Comparison of ENCODE assay signal across 12 cellular contexts in genomic region chr16:30986129-30986991, GRCh38. TPM values are rescaled to one million over a fixed set of nuclear protein-coding genes. Genes with fewer than 3 reads are reported as not detected.
DNase-seq lines count a peak whose midpoint lies in the region; ATAC-seq and TF ChIP-seq lines count a peak whose summit lies in the region.
"Had no signal": no experiment of that assay in that cellular context is flagged by ENCODE, and none has a peak within 500 bp of the region (broad histone marks: within the 10 kb centered on the region; RNA-seq: fewer than 3 reads in every experiment).

No MANE protein-coding gene starts in this region.

- peak overlapping the region; percentile 35 for H3K27ac Mint-ChIP-seq in activated CD8-positive, alpha-beta memory T cell treated with anti-CD3 and anti-CD28 coated beads, Interleukin-2, amount 10 ng/mL, durations not matched to agents 7 days and 5 days
- H3K27ac Mint-ChIP-seq in stimulated activated naive B cell treated with anti-CD40 and anti-IgM and Interleukin-4, amounts not matched to agents 10 μg/mL and 1 μg/mL and 100 μg/mL, for 72 hours: peak overlapping the region; percentile 22
- H3K27ac Mint-ChIP-seq: memory B cell; stimulated activated naive CD8-positive, alpha-beta T cell treated with anti-CD3 and anti-CD28 coated beads, Interleukin-15, amount 100 ng/mL, for 72 hours had no signal

- CTCF ChIA-PET in activated CD8-positive, alpha-beta memory T cell treated with anti-CD3 and anti-CD28 coated beads, Interleukin-2, amount 10 ng/mL, durations not matched to agents 7 days and 5 days (lab: Charles Lee): interaction anchor here (0.6 to 7.0 kb wide), 21 partner anchors 8 to 883 kb away, joined by 3 to 97 read pairs (median 4); partner anchors contain the start of genes KAT8, VKORC1, ZNF646 and ZNF668

- H3K4me3 Mint-ChIP-seq in activated CD8-positive, alpha-beta memory T cell treated with anti-CD3 and anti-CD28 coated beads, Interleukin-2, amount 10 ng/mL, durations not matched to agents 7 days and 5 days: no peak overlapping the region
- no peak overlapping the region for H3K4me3 Mint-ChIP-seq in stimulated activated naive B cell treated with anti-CD40 and anti-IgM and Interleukin-4, amounts not matched to agents 10 μg/mL and 1 μg/mL and 100 μg/mL, for 72 hours
- H3K4me3 Mint-ChIP-seq: CD8-positive, alpha-beta memory T cell had no signal

- H3K27me3 Mint-ChIP-seq in activated CD8-positive, alpha-beta memory T cell treated with anti-CD3 and anti-CD28 coated beads, Interleukin-2, amount 10 ng/mL, durations not matched to agents 7 days and 5 days: no peaks in the 10 kb centered on the region
- no peaks in the 10 kb centered on the region for H3K27me3 Mint-ChIP-seq in stimulated activated naive B cell treated with anti-CD40 and anti-IgM and Interleukin-4, amounts not matched to agents 10 μg/mL and 1 μg/mL and 100 μg/mL, for 72 hours
- H3K27me3 Mint-ChIP-seq: CD8-positive, alpha-beta memory T cell; memory B cell; stimulated activated naive CD8-positive, alpha-beta T cell treated with anti-CD3 and anti-CD28 coated beads, Interleukin-15, amount 100 ng/mL, for 72 hours had no signal

- peak overlapping the region; percentile 49 to 70 for H3K4me3 ChIP-seq in foreskin fibroblast (ENCODE audit: low read depth in 1 of 2, low read length in 2 of 2)

- no peaks in the 10 kb centered on the region for H3K9me3 Mint-ChIP-seq in activated CD8-positive, alpha-beta memory T cell treated with anti-CD3 and anti-CD28 coated beads, Interleukin-2, amount 10 ng/mL, durations not matched to agents 7 days and 5 days (ENCODE audit: low read depth)
- H3K9me3 Mint-ChIP-seq in stimulated activated naive B cell treated with anti-CD40 and anti-IgM and Interleukin-4, amounts not matched to agents 10 μg/mL and 1 μg/mL and 100 μg/mL, for 72 hours: no peaks in the 10 kb centered on the region
- H3K9me3 Mint-ChIP-seq: CD8-positive, alpha-beta memory T cell; memory B cell; stimulated activated naive CD8-positive, alpha-beta T cell treated with anti-CD3 and anti-CD28 coated beads, Interleukin-15, amount 100 ng/mL, for 72 hours had no signal

- peaks cover 4% of the 10 kb centered on the region for H3K36me3 Mint-ChIP-seq in activated CD8-positive, alpha-beta memory T cell treated with anti-CD3 and anti-CD28 coated beads, Interleukin-2, amount 10 ng/mL, durations not matched to agents 7 days and 5 days
- H3K36me3 Mint-ChIP-seq in stimulated activated naive B cell treated with anti-CD40 and anti-IgM and Interleukin-4, amounts not matched to agents 10 μg/mL and 1 μg/mL and 100 μg/mL, for 72 hours: peaks cover 46 to 49% of the 10 kb centered on the region in 2 donors

- no peak for TF ChIP-seq CTCF in foreskin fibroblast (IDR thresholded peaks at IDR 0.05; ENCODE audit: low read depth, low read length)

- H3K4me1 Mint-ChIP-seq in activated CD8-positive, alpha-beta memory T cell treated with anti-CD3 and anti-CD28 coated beads, Interleukin-2, amount 10 ng/mL, durations not matched to agents 7 days and 5 days: peaks cover 19% of the 10 kb centered on the region
- peaks cover 8 to 21% of the 10 kb centered on the region in 2 donors for H3K4me1 Mint-ChIP-seq in stimulated activated naive B cell treated with anti-CD40 and anti-IgM and Interleukin-4, amounts not matched to agents 10 μg/mL and 1 μg/mL and 100 μg/mL, for 72 hours

- ATAC-seq in activated CD8-positive, alpha-beta memory T cell treated with anti-CD3 and anti-CD28 coated beads, Interleukin-2, amount 10 ng/mL, durations not matched to agents 7 days and 5 days: no peak
- no peak for ATAC-seq in stimulated activated naive B cell treated with anti-CD40 and anti-IgM and Interleukin-4, amounts not matched to agents 10 μg/mL and 1 μg/mL and 100 μg/mL, for 72 hours (replicated peaks)
- ATAC-seq in GM21529 (IDR thresholded peaks at IDR 0.05; ENCODE audit: unreplicated experiment): no peak

- DNase-seq in activated CD8-positive, alpha-beta memory T cell treated with anti-CD3 and anti-CD28 coated beads, Interleukin-2, amount 10 ng/mL, durations not matched to agents 7 days and 5 days: no peak
- no peak for DNase-seq in activated CD8-positive, alpha-beta memory T cell treated with anti-CD3 and anti-CD28 coated beads, Interleukin-2, amount 50 U/mL, for 4 hours
- DNase-seq in foreskin fibroblast: no peak
- DNase-seq in stimulated activated naive B cell treated with anti-CD40 and anti-IgM and Interleukin-4, amounts not matched to agents 10 μg/mL and 1 μg/mL and 100 μg/mL, for 72 hours: no peak
- DNase-seq in stimulated activated CD4-positive, alpha-beta T cell treated with anti-CD3 and anti-CD28 coated beads, Interleukin-2, amount 100 ng/mL, for 48 hours: no peak
- DNase-seq: activated CD8-positive, alpha-beta memory T cell treated with anti-CD3 and anti-CD28 coated beads for 24 hours; activated gamma-delta T cell; CD8-positive, alpha-beta memory T cell; Karpas-422; stimulated activated naive CD8-positive, alpha-beta T cell treated with anti-CD3 and anti-CD28 coated beads, Interleukin-15, amount 100 ng/mL, for 72 hours had no signal

RNA-seq across cellular contexts. Expression of gene HSD3B7, which starts 1.4 kb away (rescaled TPM):
- total RNA-seq in activated CD8-positive, alpha-beta memory T cell treated with anti-CD3 and anti-CD28 coated beads, Interleukin-2, amount 10 ng/mL, durations not matched to agents 7 days and 5 days: 1 to 10 TPM; 6.6 to 9.7 TPM

RNA-seq across cellular contexts. Expression of gene STX1B, which starts 24.1 kb away (rescaled TPM):
- 1 to 10 TPM; 3.5 to 3.6 TPM for total RNA-seq in activated CD8-positive, alpha-beta memory T cell treated with anti-CD3 and anti-CD28 coated beads, Interleukin-2, amount 10 ng/mL, durations not matched to agents 7 days and 5 days

RNA-seq across cellular contexts. Expression of gene SETD1A, which starts 28.8 kb away (rescaled TPM):
- 10 to 100 TPM; 23.9 to 26.4 TPM for total RNA-seq in activated CD8-positive, alpha-beta memory T cell treated with anti-CD3 and anti-CD28 coated beads, Interleukin-2, amount 10 ng/mL, durations not matched to agents 7 days and 5 days

RNA-seq across cellular contexts. Expression of gene ORAI3, which starts 37.5 kb away (rescaled TPM):
- total RNA-seq in activated CD8-positive, alpha-beta memory T cell treated with anti-CD3 and anti-CD28 coated beads, Interleukin-2, amount 10 ng/mL, durations not matched to agents 7 days and 5 days: 10 to 100 TPM; 19.5 to 20.5 TPM

RNA-seq across cellular contexts. Expression of gene STX4, which starts 47.0 kb away (rescaled TPM):
- total RNA-seq in activated CD8-positive, alpha-beta memory T cell treated with anti-CD3 and anti-CD28 coated beads, Interleukin-2, amount 10 ng/mL, durations not matched to agents 7 days and 5 days: 10 to 100 TPM; 60.0 to 75.6 TPM
